In genomic region chr6:39309942-39310531, GRCh38 we compare ENCODE assay signal across 8 cellular contexts. TPM values are rescaled to one million over a fixed set of nuclear protein-coding genes. Genes with fewer than 3 reads are reported as not detected.
DNase-seq lines count a peak whose midpoint lies in the region; ATAC-seq and TF ChIP-seq lines count a peak whose summit lies in the region.

No MANE protein-coding gene starts in this region.

- ATAC-seq in GM19467 (IDR thresholded peaks at IDR 0.05; ENCODE audit: unreplicated experiment) = no peak

- no peaks in the 10 kb centered on the region for H3K36me3 ChIP-seq in BE2C

- no peaks in the 10 kb centered on the region for H3K4me1 ChIP-seq in BE2C

- peak; percentile 92 for TF ChIP-seq CTCF in BE2C (IDR thresholded peaks at IDR 0.05; ENCODE audit: low read depth, low read length)

- peaks cover 32% of the 10 kb centered on the region for H3K27me3 ChIP-seq in BE2C

- H3K9me3 ChIP-seq in BE2C = no peaks in the 10 kb centered on the region

- DNase-seq in BE2C (peak; percentile 79), GM19240 (ENCODE audit: insufficient read length, low spot score) (peak; percentile 72), NCI-H2227 (lab: John Stamatoyannopoulos, UW; ENCODE audit: unreplicated experiment) (peak; percentile 85), ecto neural progenitor cell (ENCODE audit: low spot score) (peak; percentile 84), lung microvascular endothelial cell (ENCODE audit: low read depth in 2 of 2) (peak; percentile 71 to 77)
- peak; percentile 37 to 41 for DNase-seq in activated CD4-positive, alpha-beta T cell treated with anti-CD3 and anti-CD28 coated beads, Interleukin-2, amount 50 U/mL, for 24 hours (ENCODE audit: low read depth in 1 of 2, low spot score in 1 of 2)
- peak; percentile 7 for DNase-seq in stimulated activated CD8-positive, alpha-beta memory T cell treated with anti-CD3 and anti-CD28 coated beads, Interleukin-12 subunit alpha, Interleukin-12 subunit beta, amount 100 ng/mL, for 4 hours (ENCODE audit: low read depth)

- no peak overlapping the region for H3K4me3 ChIP-seq in BE2C (ENCODE audit: low read depth, low read length)

RNA-seq across cellular contexts. Expression of gene KCNK17, which starts 4.2 kb away (rescaled TPM):
- not detected for polyA plus RNA-seq in BE2C (2012; ENCODE audit: insufficient read depth, insufficient read length, low read depth)
- total RNA-seq in lung microvascular endothelial cell = not detected in 2 replicates

RNA-seq across cellular contexts. Expression of gene KCNK16, which starts 12.5 kb away (rescaled TPM):
- not detected for polyA plus RNA-seq in BE2C (2012; ENCODE audit: insufficient read depth, insufficient read length, low read depth)
- total RNA-seq in lung microvascular endothelial cell = not detected in 2 replicates

Comparison
In these comparisons a context has a peak if more than half of its experiments do, and no peak if none do; other contexts are left out.
1. DNase-seq: peak in every context shown above with its lines; median percentile 85 in NCI-H2227; 84 in ecto neural progenitor cell; 79 in BE2C; 74 in lung microvascular endothelial cell; 72 in GM19240; 39 in activated CD4-positive, alpha-beta T cell treated with anti-CD3 and anti-CD28 coated beads, Interleukin-2, amount 50 U/mL, for 24 hours; 7 in stimulated activated CD8-positive, alpha-beta memory T cell treated with anti-CD3 and anti-CD28 coated beads, Interleukin-12 subunit alpha, Interleukin-12 subunit beta, amount 100 ng/mL, for 4 hours.